ENCODE assay signal across 31 cellular contexts in the genomic region with DNA sequence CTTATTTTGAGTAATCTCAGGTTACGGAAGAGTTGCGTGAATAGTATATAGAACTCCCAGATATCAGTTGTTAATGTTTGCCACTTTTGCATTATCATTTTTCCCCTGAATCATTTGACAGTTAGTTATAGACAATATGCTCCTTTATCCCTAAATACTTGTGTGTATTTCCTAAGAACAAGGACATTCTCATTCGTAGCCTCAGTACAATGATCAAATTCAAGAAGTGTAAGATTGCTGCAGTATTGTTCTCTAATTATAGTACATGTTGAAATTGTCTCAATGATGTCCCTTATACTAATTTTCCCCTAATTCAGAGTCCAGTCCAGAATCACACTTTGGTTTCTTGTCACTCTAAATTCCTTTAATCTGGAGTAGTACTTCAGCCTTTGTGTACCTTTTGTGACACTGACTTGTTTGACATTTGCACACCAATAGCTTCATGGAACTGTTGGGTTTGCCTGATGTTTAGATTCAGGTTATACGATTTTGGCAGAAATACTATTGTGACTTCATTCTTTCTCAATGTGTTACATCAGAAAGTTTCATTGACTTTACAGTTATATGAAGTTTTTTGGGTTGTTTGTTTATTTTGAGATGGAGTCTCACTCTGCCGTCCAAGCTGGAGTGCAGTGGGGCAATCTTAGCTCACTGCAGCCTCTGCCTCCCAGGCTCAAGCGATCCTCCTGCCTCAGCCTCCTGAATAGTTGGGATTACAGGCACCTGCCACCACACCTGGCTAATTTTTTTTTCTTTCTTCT. TPM values are rescaled to one million over a fixed set of nuclear protein-coding genes. Genes with fewer than 3 reads are reported as not detected.
DNase-seq lines count a peak whose midpoint lies in the region; ATAC-seq and TF ChIP-seq lines count a peak whose summit lies in the region.
"Had no signal": no experiment of that assay in that cellular context is flagged by ENCODE, and none has a peak within 500 bp of the region (broad histone marks: within the 10 kb centered on the region; RNA-seq: fewer than 3 reads in every experiment).

No MANE protein-coding gene starts in this region.

- ATAC-seq in PC-3 (no peak), HG02870 (IDR thresholded peaks at IDR 0.05; ENCODE audit: unreplicated experiment) (no peak), HG03469 (IDR thresholded peaks at IDR 0.05; ENCODE audit: unreplicated experiment) (no peak), HG03521 (IDR thresholded peaks at IDR 0.05; ENCODE audit: unreplicated experiment) (no peak)
- ATAC-seq: effector memory CD8-positive, alpha-beta T cell; GM23338; left lobe of liver; Right ventricle myocardium inferior; WTC11 had no signal

- peak overlapping the region; percentile 62 for H3K27ac Mint-ChIP-seq in nephron progenitor cell
- H3K27ac Mint-ChIP-seq: CD8-positive, alpha-beta memory T cell; GM23338; WTC11 had no signal

- peaks cover 86% of the 10 kb centered on the region for H3F3A ChIP-seq in GM23248 (ENCODE audit: insufficient read depth)
- H3F3A ChIP-seq in PC-3 (ENCODE audit: low read length, unreplicated experiment): peaks cover 21% of the 10 kb centered on the region

- H3K4me1 Mint-ChIP-seq in nephron progenitor cell: peaks cover under 1% of the 10 kb centered on the region

- H4K20me1 ChIP-seq in GM23248 (ENCODE audit: insufficient read depth) (no peaks in the 10 kb centered on the region), PC-3 (ENCODE audit: low read length) (peaks cover 10% of the 10 kb centered on the region)

- H3K79me2 ChIP-seq in GM23248 (ENCODE audit: insufficient read depth): peaks cover 84% of the 10 kb centered on the region
- H3K79me2 ChIP-seq in PC-3 (ENCODE audit: low read length): peaks cover 86% of the 10 kb centered on the region

- peak; percentile 27 for DNase-seq in GM23248
- DNase-seq in PC-3: peak; percentile 12
- no peak for DNase-seq in epithelial cell of prostate (ENCODE audit: low read depth, low spot score)
- no peak for DNase-seq in nephron progenitor cell
- no peak for DNase-seq in kidney tubule cell (ENCODE audit: low spot score)
- DNase-seq: activated CD4-positive, alpha-beta T cell treated with anti-CD3 and anti-CD28 coated beads, Interleukin-2, amount 50 U/mL, for 4 hours; activated gamma-delta T cell; AML-193; brain microvascular endothelial cell; CD8-positive, alpha-beta memory T cell; DMS153; effector memory CD8-positive, alpha-beta T cell; esophagus squamous epithelium; GF-D8; mesenchymal stem cell; NCI-H1105; NCI-H2029; NCI-H226; NCI-H774; substantia nigra; T-helper 9 cell; upper lobe of left lung had no signal

- no peaks in the 10 kb centered on the region for H3K9me3 ChIP-seq in GM23248 (ENCODE audit: low read depth)
- H3K9me3 ChIP-seq in PC-3 (ENCODE audit: low read length): no peaks in the 10 kb centered on the region
- H3K9me3 ChIP-seq: esophagus squamous epithelium, upper lobe of left lung had no signal

- no peaks in the 10 kb centered on the region for H3K27me3 ChIP-seq in GM23248 (replicated peaks; ENCODE audit: insufficient read depth)
- H3K27me3 ChIP-seq in PC-3 (ENCODE audit: low read length): no peaks in the 10 kb centered on the region
- H3K27me3 ChIP-seq: brain microvascular endothelial cell, esophagus squamous epithelium, upper lobe of left lung had no signal

- no peak overlapping the region for H3K4me3 ChIP-seq in GM23248
- no peak overlapping the region for H3K4me3 ChIP-seq in PC-3 (ENCODE audit: low read length)
- H3K4me3 ChIP-seq: esophagus squamous epithelium, GM23338, skin epidermis, upper lobe of left lung had no signal

- H3K4me1 ChIP-seq in GM23248 (ENCODE audit: insufficient read depth) (peaks cover 62% of the 10 kb centered on the region), PC-3 (ENCODE audit: insufficient read depth, low read length) (peaks cover 72% of the 10 kb centered on the region)

- in situ Hi-C loops in GM23248 (cut with MboI): no loop called here

- POLR2A ChIA-PET in PC-3 (lab: Charles Lee; ENCODE audit: unreplicated experiment): no interaction called here

- TF ChIP-seq CTCF in PC-3 (conservative IDR thresholded peaks at IDR 0.05; ENCODE audit: low read depth, low read length) (no peak), nephron progenitor cell (IDR thresholded peaks at IDR 0.05) (no peak)

- H3K9me3 Mint-ChIP-seq in nephron progenitor cell: no peaks in the 10 kb centered on the region
- H3K9me3 Mint-ChIP-seq: CD8-positive, alpha-beta memory T cell; effector memory CD8-positive, alpha-beta T cell; GM23338; WTC11 had no signal

- intact Hi-C loops in PC-3 (cut with micrococcal nuclease): no loop called here

- no peak overlapping the region for H3K4me3 Mint-ChIP-seq in nephron progenitor cell
- H3K4me3 Mint-ChIP-seq: CD8-positive, alpha-beta memory T cell; effector memory CD8-positive, alpha-beta T cell; GM23338; WTC11 had no signal

- no peak overlapping the region for H3K9ac ChIP-seq in GM23248
- H3K9ac ChIP-seq in PC-3 (ENCODE audit: low read length): no peak overlapping the region

- H3K9me2 ChIP-seq in GM23248 (ENCODE audit: insufficient read depth) (no peaks in the 10 kb centered on the region), PC-3 (replicated peaks; ENCODE audit: low read length) (no peaks in the 10 kb centered on the region)

- peaks cover 58% of the 10 kb centered on the region for H3K36me3 ChIP-seq in GM23248 (ENCODE audit: low read depth)
- peaks cover 55% of the 10 kb centered on the region for H3K36me3 ChIP-seq in PC-3 (ENCODE audit: low read depth, low read length)

- 85 to 90% methylated on average over 6 of the region's 6 CpGs for WGBS in GM23248 (ENCODE audit: low coverage in 1 of 2, low lambda C conversion rate in 2 of 2, missing lambda C conversion rate in 2 of 2), 2 experiments

- BruUV-seq in PC-3 (replicated peaks; lab: Mats Ljungman, UMichigan): no TSS peak

- no peak overlapping the region for H3K4me2 ChIP-seq in GM23248 (ENCODE audit: unreplicated experiment)
- H3K4me2 ChIP-seq in PC-3 (ENCODE audit: low read length): no peak overlapping the region
- H3K4me2 ChIP-seq: GM23338 had no signal

- H2AFZ ChIP-seq in GM23248 (no peak overlapping the region), PC-3 (ENCODE audit: low read length) (no peak overlapping the region)
- H2AFZ ChIP-seq: GM23338 had no signal

- peaks cover 59% of the 10 kb centered on the region for H3K36me3 Mint-ChIP-seq in nephron progenitor cell (ENCODE audit: low read depth)

- peak overlapping the region; percentile 83 for H3K27ac ChIP-seq in GM23248
- H3K27ac ChIP-seq in PC-3 (ENCODE audit: low read length): peak overlapping the region; percentile 85
- peak overlapping the region; percentile 85 for H3K27ac ChIP-seq in epithelial cell of prostate
- H3K27ac ChIP-seq: brain microvascular endothelial cell, esophagus squamous epithelium, HL-60, skin epidermis, upper lobe of left lung had no signal

- CTCF ChIA-PET in PC-3 (lab: Charles Lee): interaction anchor here (0.6 kb wide), 1 partner anchor 16 kb away, joined by 3 read pairs; no protein-coding TSS in a partner anchor

- no peaks in the 10 kb centered on the region for H3K27me3 Mint-ChIP-seq in nephron progenitor cell (ENCODE audit: low read depth, poor library complexity)
- H3K27me3 Mint-ChIP-seq: CD8-positive, alpha-beta memory T cell; effector memory CD8-positive, alpha-beta T cell had no signal

RNA-seq across cellular contexts. Expression of a gene that starts 13.1 kb away (rescaled TPM):
- 391 and 475 TPM in 2 replicates for total RNA-seq in GM23248 (2014; rRNA removed; shearing (Covaris generic))
- polyA plus RNA-seq in GM23248 (2016; fragmentation: Nextera tagmentation; extraction: Ambion mirVana): 174 and 181 TPM in 2 replicates
- total RNA-seq in PC-3 (2014; rRNA removed): 606 and 701 TPM in 2 replicates

Comparison
In these comparisons a context has a peak if more than half of its experiments do, and no peak if none do; other contexts are left out.
1. DNase-seq: peak in GM23248 (single experiment) and PC-3 (single experiment); none in epithelial cell of prostate (single experiment), nephron progenitor cell (single experiment) and kidney tubule cell (single experiment).
2. Peak in every context shown above with its lines, with median percentiles within 50 percentile points of each other: H3K27ac ChIP-seq.